ENCODE assay signal across 8 cellular contexts in the genomic region with DNA sequence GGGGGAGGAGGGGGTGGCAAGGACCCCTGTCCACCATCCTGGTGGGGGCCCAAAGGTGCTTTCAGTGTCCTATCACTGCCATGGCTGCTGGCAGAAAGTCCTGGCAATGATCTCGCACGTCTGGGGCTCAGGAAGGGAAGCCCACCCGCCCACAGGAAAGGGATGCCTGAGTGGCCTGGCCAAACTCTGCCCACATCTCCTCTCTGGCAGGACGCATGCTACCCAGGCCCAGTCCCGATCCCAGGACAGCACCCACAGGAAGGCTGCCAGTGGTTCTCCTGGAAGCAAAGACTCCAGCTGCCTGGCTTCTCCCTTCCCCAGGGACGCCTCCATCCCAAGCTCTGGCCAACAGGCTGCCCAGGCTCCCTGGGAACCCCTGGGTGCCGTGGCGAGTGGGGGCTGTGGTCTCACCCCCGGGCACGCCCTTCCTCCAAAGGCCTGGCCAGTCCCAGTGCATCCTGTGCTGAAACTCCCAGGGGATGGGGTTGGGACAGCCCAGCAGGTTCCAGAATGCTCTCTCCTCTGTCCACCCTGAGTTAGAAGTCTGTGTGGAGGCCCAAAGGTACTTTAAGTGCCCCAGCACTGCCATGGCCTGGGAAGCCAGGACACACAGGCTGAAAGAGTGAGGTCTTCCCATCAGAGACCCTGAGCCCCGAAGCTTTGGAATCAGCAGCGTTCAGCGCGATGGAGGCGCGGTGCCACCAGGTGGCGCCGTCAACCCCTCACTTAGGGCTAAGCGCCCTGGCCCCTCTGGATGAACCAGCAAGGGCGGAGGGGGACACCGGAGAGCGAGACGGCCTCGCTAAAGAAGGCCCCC. TPM values are rescaled to one million over a fixed set of nuclear protein-coding genes. Genes with fewer than 3 reads are reported as not detected.
A peak's percentile ranks its signal among the peaks of the same experiment; 100 is the strongest.
DNase-seq lines count a peak whose midpoint lies in the region; ATAC-seq and TF ChIP-seq lines count a peak whose summit lies in the region.

No MANE protein-coding gene starts in this region.

- ATAC-seq in GM21515 (IDR thresholded peaks at IDR 0.05; ENCODE audit: unreplicated experiment) (peak; percentile 64), WTC11 (peak; percentile 95), GM19351 (IDR thresholded peaks at IDR 0.05; ENCODE audit: unreplicated experiment) (no peak)

- H3K4me3 Mint-ChIP-seq in WTC11: peak overlapping the region; percentile 31; the same call in 1 of the 2 replicates

- POLR2A ChIA-PET in BJ (lab: Charles Lee): interaction anchor here (0.6 kb wide), 1 partner anchor 30 kb away, joined by 3 read pairs; no protein-coding TSS in a partner anchor
- POLR2A ChIA-PET in WTC11 (lab: Charles Lee): interaction anchor here (1.0 kb wide), 1 partner anchor 136 kb away, joined by 3 read pairs; no protein-coding TSS in a partner anchor

- no peaks in the 10 kb centered on the region for H3K36me3 ChIP-seq in BJ (ENCODE audit: control insufficient read depth, insufficient read depth, low read length)

- no peak overlapping the region for H3K27ac Mint-ChIP-seq in WTC11

- TF ChIP-seq CTCF in BJ (IDR thresholded peaks at IDR 0.05; ENCODE audit: insufficient read depth, low read depth, low read length) (peak; percentile 97), WTC11 (IDR thresholded peaks at IDR 0.05) (peak; percentile 79), cardiac fibroblast (IDR thresholded peaks at IDR 0.05; ENCODE audit: low read depth, low read length) (peak; percentile 93)

- no peaks in the 10 kb centered on the region for H3K27me3 ChIP-seq in BJ (ENCODE audit: control insufficient read depth, insufficient read depth, low read length)

- CTCF ChIA-PET in BJ (lab: Yijun Ruan, JAX): interaction anchor here (0.6 to 6.4 kb wide), 44 partner anchors 10 to 988 kb away, joined by 3 to 83 read pairs (median 5); a partner anchor contains a TSS
- CTCF ChIA-PET in WTC11 (lab: Charles Lee): interaction anchor here (0.6 to 5.7 kb wide), 40 partner anchors 12 to 621 kb away, joined by 3 to 56 read pairs (median 4); a partner anchor contains a TSS

- H3K4me3 ChIP-seq in BJ (ENCODE audit: low read depth, low read length) (no peak overlapping the region), cardiac fibroblast (replicated peaks in 1 of 2; ENCODE audit: low read depth in 2 of 2, low read length in 2 of 2) (no peak overlapping the region)

- H3K27me3 Mint-ChIP-seq in WTC11 (ENCODE audit: low read depth): 0 out of 2 replicates have a peak, but pooled peaks cover 4% of the 10 kb centered on the region

- no peaks in the 10 kb centered on the region for H3K36me3 Mint-ChIP-seq in WTC11

- H3K9me3 Mint-ChIP-seq in WTC11: no peaks in the 10 kb centered on the region

- H3K4me1 Mint-ChIP-seq in WTC11: peaks cover 6% of the 10 kb centered on the region

- no peak for DNase-seq in BJ (ENCODE audit: low read depth)
- DNase-seq in NCI-H187 treated with DMSO at 0.1 percent for 48 hours (lab: John Stamatoyannopoulos, UW): peak; percentile 20
- DNase-seq in WTC11 (ENCODE audit: low spot score): peak; percentile 94
- DNase-seq in cardiac fibroblast (ENCODE audit: low read depth in 2 of 2): peak; percentile 68 to 69
- peak; percentile 14 for DNase-seq in kidney glomerular epithelial cell (lab: John Stamatoyannopoulos, UW)
- DNase-seq in stimulated activated CD4-positive, alpha-beta T cell treated with anti-CD3 and anti-CD28 coated beads, Interleukin-2, amount 100 ng/mL, for 4 hours (ENCODE audit: low read depth): peak; percentile 59

TF ChIP-seq in WTC11, 78 proteins besides CTCF, POLR2A, EP300 and RAD21:
- TF ChIP-seq, protein P1, sequence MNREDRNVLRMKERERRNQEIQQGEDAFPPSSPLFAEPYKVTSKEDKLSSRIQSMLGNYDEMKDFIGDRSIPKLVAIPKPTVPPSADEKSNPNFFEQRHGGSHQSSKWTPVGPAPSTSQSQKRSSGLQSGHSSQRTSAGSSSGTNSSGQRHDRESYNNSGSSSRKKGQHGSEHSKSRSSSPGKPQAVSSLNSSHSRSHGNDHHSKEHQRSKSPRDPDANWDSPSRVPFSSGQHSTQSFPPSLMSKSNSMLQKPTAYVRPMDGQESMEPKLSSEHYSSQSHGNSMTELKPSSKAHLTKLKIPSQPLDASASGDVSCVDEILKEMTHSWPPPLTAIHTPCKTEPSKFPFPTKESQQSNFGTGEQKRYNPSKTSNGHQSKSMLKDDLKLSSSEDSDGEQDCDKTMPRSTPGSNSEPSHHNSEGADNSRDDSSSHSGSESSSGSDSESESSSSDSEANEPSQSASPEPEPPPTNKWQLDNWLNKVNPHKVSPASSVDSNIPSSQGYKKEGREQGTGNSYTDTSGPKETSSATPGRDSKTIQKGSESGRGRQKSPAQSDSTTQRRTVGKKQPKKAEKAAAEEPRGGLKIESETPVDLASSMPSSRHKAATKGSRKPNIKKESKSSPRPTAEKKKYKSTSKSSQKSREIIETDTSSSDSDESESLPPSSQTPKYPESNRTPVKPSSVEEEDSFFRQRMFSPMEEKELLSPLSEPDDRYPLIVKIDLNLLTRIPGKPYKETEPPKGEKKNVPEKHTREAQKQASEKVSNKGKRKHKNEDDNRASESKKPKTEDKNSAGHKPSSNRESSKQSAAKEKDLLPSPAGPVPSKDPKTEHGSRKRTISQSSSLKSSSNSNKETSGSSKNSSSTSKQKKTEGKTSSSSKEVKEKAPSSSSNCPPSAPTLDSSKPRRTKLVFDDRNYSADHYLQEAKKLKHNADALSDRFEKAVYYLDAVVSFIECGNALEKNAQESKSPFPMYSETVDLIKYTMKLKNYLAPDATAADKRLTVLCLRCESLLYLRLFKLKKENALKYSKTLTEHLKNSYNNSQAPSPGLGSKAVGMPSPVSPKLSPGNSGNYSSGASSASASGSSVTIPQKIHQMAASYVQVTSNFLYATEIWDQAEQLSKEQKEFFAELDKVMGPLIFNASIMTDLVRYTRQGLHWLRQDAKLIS (CRISPR knock-in tag; IDR thresholded peaks at IDR 0.05; ENCODE audit: borderline replicate concordance): no peak
- TF ChIP-seq GABPB1 (CRISPR knock-in tag; IDR thresholded peaks at IDR 0.05): 0 out of 2 replicates have a peak, but pooled peaks have one; percentile 18

RNA-seq across cellular contexts. Expression of a gene that starts 29.8 kb away (rescaled TPM):
- polyA plus RNA-seq in BJ (2011; rRNA removed): 7.6 and 16.8 TPM in 2 replicates
- polyA minus RNA-seq in BJ (2011; rRNA and poly(A)+ RNA removed): 27.5 and 42.2 TPM in 2 replicates
- total RNA-seq in WTC11 (2021): 27.0 to 31.2 TPM (median 28.8 TPM) in 3 replicates
